15 cellular contexts compared by ENCODE assay signal in the genomic region with DNA sequence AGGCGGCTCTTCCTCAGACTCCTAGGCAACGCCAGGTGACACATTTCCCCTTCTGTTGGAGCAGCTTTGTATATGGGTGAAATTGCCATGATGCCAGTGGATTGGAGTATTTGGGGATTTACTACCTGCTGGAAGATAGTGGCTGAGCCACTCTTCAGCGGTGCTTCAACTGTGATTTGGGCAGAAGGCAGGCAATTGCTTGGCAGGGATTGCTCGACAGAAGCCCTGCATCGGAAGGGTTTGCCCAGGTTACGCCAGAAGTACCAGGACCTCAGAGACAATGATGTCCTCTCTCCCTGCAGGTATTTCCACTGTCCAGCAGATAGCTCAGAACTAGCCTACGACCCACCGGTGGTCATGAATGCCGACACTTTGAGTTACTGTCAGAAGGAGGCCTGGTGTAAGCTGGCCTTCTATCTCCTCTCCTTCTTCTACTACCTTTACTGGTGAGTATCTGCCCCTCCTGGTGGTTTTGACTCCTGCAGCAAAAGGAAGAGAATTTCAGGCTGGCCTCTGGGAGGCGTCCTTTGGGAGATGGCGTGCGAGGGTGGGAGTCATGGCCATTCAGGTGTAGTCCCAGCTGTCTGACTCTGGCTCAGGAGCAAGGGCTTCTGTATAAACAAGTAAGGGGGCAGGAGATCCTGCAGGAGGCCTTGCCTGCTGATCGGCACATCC.
DNase-seq lines count a peak whose midpoint lies in the region; ATAC-seq and TF ChIP-seq lines count a peak whose summit lies in the region.
"Had no signal": no experiment of that assay in that cellular context is flagged by ENCODE, and none has a peak within 500 bp of the region (broad histone marks: within the 10 kb centered on the region; RNA-seq: fewer than 3 reads in every experiment).

No MANE protein-coding gene starts in this region.

- no peak overlapping the region for H3K4me3 Mint-ChIP-seq in type B pancreatic cell
- H3K4me3 Mint-ChIP-seq in CD8-positive, alpha-beta memory T cell: no peak overlapping the region
- H3K4me3 Mint-ChIP-seq: activated T-cell treated with anti-CD3 and anti-CD28 coated beads, Interleukin-2, amount 50 U/mL, for 4 hours had no signal

- H3K27me3 Mint-ChIP-seq in type B pancreatic cell: peaks cover 11% of the 10 kb centered on the region
- H3K27me3 Mint-ChIP-seq in CD8-positive, alpha-beta memory T cell: peaks cover 0 to 8% of the 10 kb centered on the region in 2 donors

- TF ChIP-seq CTCF in PC-9 (conservative IDR thresholded peaks at IDR 0.05): 0 out of 2 replicates have a peak, but pooled peaks have one; percentile 16
- TF ChIP-seq CTCF in hepatocyte (IDR thresholded peaks at IDR 0.05; ENCODE audit: poor library complexity): no peak
- TF ChIP-seq CTCF in type B pancreatic cell (conservative IDR thresholded peaks at IDR 0.05): peak; percentile 23

- DNase-seq in NCI-H82 (lab: John Stamatoyannopoulos, UW) (peak; percentile 22), NCI-H82 treated with DMSO at 0.1 percent for 48 hours (lab: John Stamatoyannopoulos, UW; ENCODE audit: unreplicated experiment) (no peak), PC-9 (no peak), hepatocyte (ENCODE audit: low spot score) (no peak), type B pancreatic cell (ENCODE audit: extremely low spot score, unreplicated experiment) (no peak), SKM-1 treated with dmso at 0.1 percent for 144 hours (lab: John Stamatoyannopoulos, UW; ENCODE audit: unreplicated experiment) (no peak)
- DNase-seq in CD8-positive, alpha-beta memory T cell: no peak
- DNase-seq: ACHN; activated T-cell treated with anti-CD3 and anti-CD28 coated beads, Interleukin-2, amount 50 U/mL, for 4 hours; cortex of kidney; esophagus squamous epithelium; NCI-H1092 treated with DMSO at 0.1 percent for 48 hours; stomach had no signal

- peak overlapping the region; percentile 97 for H3K27ac ChIP-seq in PC-9
- H3K27ac ChIP-seq in hepatocyte: peak overlapping the region; percentile 88
- no peak overlapping the region for H3K27ac ChIP-seq in CD8-positive, alpha-beta memory T cell (ENCODE audit: low read depth, low read length)

- H3K79me2 ChIP-seq in PC-9 (ENCODE audit: low read depth): no peaks in the 10 kb centered on the region
- H3K79me2 ChIP-seq in hepatocyte: no peaks in the 10 kb centered on the region

- no peak overlapping the region for H2AFZ ChIP-seq in PC-9
- no peak overlapping the region for H2AFZ ChIP-seq in hepatocyte

- intact Hi-C loops in PC-9 (cut with micrococcal nuclease; ENCODE audit: unreplicated experiment): loop anchor here (5.0 kb wide), 2 partner anchors 97 to 188 kb away; no protein-coding TSS in a partner anchor

- H3F3A ChIP-seq in PC-9 (ENCODE audit: insufficient read depth, low read depth): peaks cover 33% of the 10 kb centered on the region

- H3K9me3 Mint-ChIP-seq in type B pancreatic cell: no peaks in the 10 kb centered on the region
- peaks cover 0 to 2% (median 0%) of the 10 kb centered on the region in 5 donors for H3K9me3 Mint-ChIP-seq in CD8-positive, alpha-beta memory T cell
- H3K9me3 Mint-ChIP-seq: activated T-cell treated with anti-CD3 and anti-CD28 coated beads, Interleukin-2, amount 50 U/mL, for 4 hours; T-helper 1 cell treated with Interleukin-12 subunit alpha and Interleukin-12 subunit beta and Interleukin-4 antibody, amounts not matched to agents 30 μg/mL and 1 μg/mL, for 36 hours had no signal

- H3K36me3 Mint-ChIP-seq in type B pancreatic cell: no peaks in the 10 kb centered on the region
- no peaks in the 10 kb centered on the region for H3K36me3 Mint-ChIP-seq in CD8-positive, alpha-beta memory T cell

- H3K4me3 ChIP-seq in PC-9 (no peak overlapping the region), hepatocyte (no peak overlapping the region)
- H3K4me3 ChIP-seq in CD8-positive, alpha-beta memory T cell (ENCODE audit: low read length): no peak overlapping the region
- H3K4me3 ChIP-seq: esophagus squamous epithelium, stomach had no signal

- H3K9me3 ChIP-seq in PC-9 (ENCODE audit: insufficient read depth, low read depth) (no peaks in the 10 kb centered on the region), hepatocyte (ENCODE audit: low read depth) (no peaks in the 10 kb centered on the region)
- H3K9me3 ChIP-seq in CD8-positive, alpha-beta memory T cell (ENCODE audit: low read length): no peaks in the 10 kb centered on the region
- H3K9me3 ChIP-seq: esophagus squamous epithelium, stomach had no signal

- H4K20me1 ChIP-seq in PC-9 (ENCODE audit: insufficient read depth): no peaks in the 10 kb centered on the region
- no peaks in the 10 kb centered on the region for H4K20me1 ChIP-seq in hepatocyte (ENCODE audit: insufficient read depth, poor library complexity, severe bottlenecking)

- H3K9me2 ChIP-seq in PC-9 (ENCODE audit: insufficient read depth) (no peaks in the 10 kb centered on the region), hepatocyte (replicated peaks; ENCODE audit: insufficient read depth) (no peaks in the 10 kb centered on the region)

- H3K36me3 ChIP-seq in PC-9 (ENCODE audit: low read depth) (no peaks in the 10 kb centered on the region), hepatocyte (replicated peaks; ENCODE audit: insufficient read depth, low read depth) (no peaks in the 10 kb centered on the region)
- no peaks in the 10 kb centered on the region for H3K36me3 ChIP-seq in CD8-positive, alpha-beta memory T cell (ENCODE audit: insufficient read depth, low read length)
- H3K36me3 ChIP-seq: esophagus squamous epithelium, stomach had no signal

- H3K4me1 Mint-ChIP-seq in type B pancreatic cell (ENCODE audit: unreplicated experiment): peaks cover 43% of the 10 kb centered on the region
- peaks cover 6 to 10% (median 8%) of the 10 kb centered on the region in 3 donors for H3K4me1 Mint-ChIP-seq in CD8-positive, alpha-beta memory T cell

- WGBS in hepatocyte (ENCODE audit: low lambda C conversion rate, missing lambda C conversion rate): 97% methylated on average over 13 of the region's 13 CpGs

- no TSS peak for BruUV-seq in PC-9 (replicated peaks; lab: Mats Ljungman, UMichigan)

- POLR2A ChIA-PET in PC-9 (lab: Charles Lee; ENCODE audit: unreplicated experiment): interaction anchor here (0.6 kb wide), 1 partner anchor 140 kb away, joined by 3 read pairs; no protein-coding TSS in a partner anchor
- POLR2A ChIA-PET in CD8-positive, alpha-beta memory T cell (lab: Charles Lee): no interaction called here

- H3K4me1 ChIP-seq in PC-9 (replicated peaks; ENCODE audit: insufficient read depth) (peaks cover 53% of the 10 kb centered on the region), hepatocyte (ENCODE audit: insufficient read depth) (peaks cover 16% of the 10 kb centered on the region)
- H3K4me1 ChIP-seq in CD8-positive, alpha-beta memory T cell (ENCODE audit: insufficient read depth, low read length): peaks cover 6% of the 10 kb centered on the region

- no peak for ATAC-seq in HG03095 (IDR thresholded peaks at IDR 0.05; ENCODE audit: unreplicated experiment)
- ATAC-seq: activated T-cell treated with anti-CD3 and anti-CD28 coated beads, Interleukin-2, amount 50 U/mL, for 4 hours had no signal

- CTCF ChIA-PET in PC-9 (lab: Charles Lee): interaction anchor here (1.2 kb wide), 1 partner anchor 90 kb away, joined by 3 read pairs; no protein-coding TSS in a partner anchor
- CTCF ChIA-PET in CD8-positive, alpha-beta memory T cell (lab: Charles Lee): no interaction called here

- H3K27me3 ChIP-seq in PC-9 (ENCODE audit: insufficient read depth, low read depth) (no peaks in the 10 kb centered on the region), hepatocyte (no peaks in the 10 kb centered on the region)
- H3K27me3 ChIP-seq in CD8-positive, alpha-beta memory T cell (ENCODE audit: insufficient read depth, low read length, poor library complexity, severe bottlenecking): no peaks in the 10 kb centered on the region
- H3K27me3 ChIP-seq: esophagus squamous epithelium, stomach had no signal

- no peak overlapping the region for H3K27ac Mint-ChIP-seq in type B pancreatic cell
- H3K27ac Mint-ChIP-seq in CD8-positive, alpha-beta memory T cell: no peak overlapping the region
- H3K27ac Mint-ChIP-seq: T-helper 1 cell treated with Interleukin-12 subunit alpha and Interleukin-12 subunit beta and Interleukin-4 antibody, amounts not matched to agents 30 μg/mL and 1 μg/mL, for 36 hours had no signal

- H3K4me2 ChIP-seq in PC-9 (peak overlapping the region; percentile 85), hepatocyte (no peak overlapping the region)
